Comparison of ENCODE assay signal across 1 cellular context in genomic region chr12:102023343-102023930, GRCh38.
A peak's percentile ranks its signal among the peaks of the same experiment; 100 is the strongest.
TF ChIP-seq lines count a peak whose summit lies in the region.

No MANE protein-coding gene starts in this region.

TF ChIP-seq in K562, 482 proteins besides CTCF, POLR2A, EP300 and RAD21:
- TF ChIP-seq HMBOX1 (IDR thresholded peaks at IDR 0.05) (peak; percentile 38; the same call in 1 of the 2 replicates), ZC3H8 (IDR thresholded peaks at IDR 0.05) (no peak)
